Comparison of ENCODE assay signal across 1 cellular context in the genomic region with DNA sequence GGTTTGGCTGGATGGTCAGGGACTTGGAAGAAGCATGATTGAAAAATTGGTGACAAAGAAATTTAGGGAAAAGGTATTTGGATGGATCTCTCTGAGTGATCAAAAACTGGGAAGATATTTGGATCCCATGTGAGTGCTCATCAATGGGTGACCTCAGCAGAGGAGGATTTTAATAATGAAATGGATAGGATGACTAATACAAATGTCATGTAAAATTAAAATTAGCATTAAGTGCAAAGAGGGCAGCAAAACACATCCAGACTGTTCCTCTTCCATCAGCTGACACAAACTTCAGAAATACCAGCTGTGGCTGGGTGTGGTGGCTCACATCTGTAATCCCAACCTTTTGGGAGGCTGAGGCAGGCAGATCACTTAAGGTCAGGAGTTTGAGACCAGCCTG.
TF ChIP-seq lines count a peak whose summit lies in the region.

No MANE protein-coding gene starts in this region.

TF ChIP-seq in IMR-90, 13 proteins besides CTCF, POLR2A, EP300 and RAD21:
- TF ChIP-seq CEBPB (IDR thresholded peaks at IDR 0.05; ENCODE audit: low read depth, low read length) (no peak), ELK1 (IDR thresholded peaks at IDR 0.05; ENCODE audit: borderline replicate concordance, low read depth, low read length) (no peak), RFX5 (IDR thresholded peaks at IDR 0.05; ENCODE audit: low read depth, low read length) (no peak), MAFK (IDR thresholded peaks at IDR 0.05; ENCODE audit: low read depth, low read length) (no peak), SMC3 (IDR thresholded peaks at IDR 0.05; ENCODE audit: low read depth, low read length) (no peak), CHD1 (IDR thresholded peaks at IDR 0.05; ENCODE audit: low read depth, low read length) (no peak)
